In genomic region chr10:80195046-80195574, GRCh38 we compare ENCODE assay signal across 13 cellular contexts. TPM values are rescaled to one million over a fixed set of nuclear protein-coding genes. Genes with fewer than 3 reads are reported as not detected.
DNase-seq lines count a peak whose midpoint lies in the region; ATAC-seq and TF ChIP-seq lines count a peak whose summit lies in the region.
"Had no signal": no experiment of that assay in that cellular context is flagged by ENCODE, and none has a peak within 500 bp of the region (broad histone marks: within the 10 kb centered on the region; RNA-seq: fewer than 3 reads in every experiment).

No MANE protein-coding gene starts in this region.

- intact Hi-C loops in MCF 10A (cut with micrococcal nuclease) (no loop called here), mammary epithelial cell (cut with micrococcal nuclease) (no loop called here), tibial artery (cut with DNase I; ENCODE audit: low total_unique reads) (no loop called here)
- intact Hi-C loops in activated T-helper 1 cell treated with anti-CD3 and anti-CD28 coated beads, Interleukin-12 subunit alpha, Interleukin-12 subunit beta, Interleukin-2, Interleukin-4 antibody, amounts not matched to agents 30 ng/mL and 10 ng/mL and 1 ng/mL, durations not matched to agents 14 hours and 24 hours and 36 hours (cut with micrococcal nuclease), result no loop called here

- no peak overlapping the region for H3K4me3 Mint-ChIP-seq in MCF 10A (ENCODE audit: unreplicated experiment)
- H3K4me3 Mint-ChIP-seq in activated T-helper 1 cell treated with anti-CD3 and anti-CD28 coated beads, Interleukin-12 subunit alpha, Interleukin-12 subunit beta, Interleukin-2, Interleukin-4 antibody, amounts not matched to agents 30 ng/mL and 10 ng/mL and 1 ng/mL, durations not matched to agents 14 hours and 24 hours and 36 hours, result peak overlapping the region; percentile 31

- H3K9me3 ChIP-seq in mammary epithelial cell (replicated peaks; ENCODE audit: insufficient read depth, low read length) (no peaks in the 10 kb centered on the region), lung (ENCODE audit: control insufficient read depth in 2 of 2, insufficient read depth in 1 of 2, low read length in 1 of 2) (no peaks in the 10 kb centered on the region), tibial artery (no peaks in the 10 kb centered on the region)

- WGBS in mammary epithelial cell (ENCODE audit: low coverage, missing lambda C conversion rate), result 87% methylated on average over 3 of the region's 4 CpGs
- 70 to 82% methylated on average over 4 of the region's 4 CpGs for WGBS in lung, 2 donors

- no peak overlapping the region for H3K4me2 ChIP-seq in mammary epithelial cell (ENCODE audit: insufficient read depth, low read depth, low read length)
- H3K4me2 ChIP-seq: BLaER1 had no signal

- no peaks in the 10 kb centered on the region for H3K27me3 ChIP-seq in mammary epithelial cell (ENCODE audit: insufficient read depth, low read length)
- H3K27me3 ChIP-seq in lung (ENCODE audit: control insufficient read depth, insufficient read depth), result no peaks in the 10 kb centered on the region
- no peaks in the 10 kb centered on the region for H3K27me3 ChIP-seq in tibial artery
- H3K27me3 ChIP-seq: BLaER1, tibial nerve had no signal

- H3K4me3 ChIP-seq in mammary epithelial cell (replicated peaks in 1 of 3; ENCODE audit: insufficient read depth in 1 of 3, low read depth in 2 of 3, low read length in 3 of 3) (no peak overlapping the region), lung (no peak overlapping the region), tibial artery (no peak overlapping the region)
- H3K4me3 ChIP-seq: BLaER1, tibial nerve had no signal

- peaks cover 34% of the 10 kb centered on the region for H3K4me1 Mint-ChIP-seq in MCF 10A (ENCODE audit: insufficient read depth, unreplicated experiment)
- H3K4me1 Mint-ChIP-seq in activated T-helper 1 cell treated with anti-CD3 and anti-CD28 coated beads, Interleukin-12 subunit alpha, Interleukin-12 subunit beta, Interleukin-2, Interleukin-4 antibody, amounts not matched to agents 30 ng/mL and 10 ng/mL and 1 ng/mL, durations not matched to agents 14 hours and 24 hours and 36 hours (ENCODE audit: low read depth), result peaks cover 70% of the 10 kb centered on the region

- BruUV-seq in MCF 10A (replicated peaks; lab: Mats Ljungman, UMichigan), result no TSS peak
- BruUV-seq in mammary epithelial cell (replicated peaks; lab: Mats Ljungman, UMichigan), result no TSS peak

- H3K27me3 Mint-ChIP-seq in MCF 10A (ENCODE audit: insufficient read depth, unreplicated experiment), result no peaks in the 10 kb centered on the region
- H3K27me3 Mint-ChIP-seq in activated T-helper 1 cell treated with anti-CD3 and anti-CD28 coated beads, Interleukin-12 subunit alpha, Interleukin-12 subunit beta, Interleukin-2, Interleukin-4 antibody, amounts not matched to agents 30 ng/mL and 10 ng/mL and 1 ng/mL, durations not matched to agents 14 hours and 24 hours and 36 hours (ENCODE audit: insufficient read depth), result no peaks in the 10 kb centered on the region

- peaks cover 97% of the 10 kb centered on the region for H3K79me2 ChIP-seq in mammary epithelial cell (ENCODE audit: insufficient read depth, low read length)

- DNase-seq in MCF 10A (ENCODE audit: unreplicated experiment), result no peak
- no peak for DNase-seq in mammary epithelial cell
- DNase-seq in activated T-helper 1 cell treated with anti-CD3 and anti-CD28 coated beads, Interleukin-12 subunit alpha, Interleukin-12 subunit beta, Interleukin-2, Interleukin-4 antibody, amounts not matched to agents 30 ng/mL and 10 ng/mL and 1 ng/mL, durations not matched to agents 14 hours and 24 hours and 36 hours (ENCODE audit: low spot score), result no peak
- DNase-seq in lung (ENCODE audit: low spot score), result no peak
- no peak for DNase-seq in tibial artery
- no peak for DNase-seq in OCI-M1 (lab: John Stamatoyannopoulos, UW)
- no peak for DNase-seq in NCI-H2107 treated with DMSO at 0.1 percent for 48 hours (lab: John Stamatoyannopoulos, UW; ENCODE audit: unreplicated experiment)
- no peak for DNase-seq in kidney glomerular epithelial cell (lab: John Stamatoyannopoulos, UW)
- DNase-seq: activated T-cell treated with anti-CD3 and anti-CD28 coated beads, Interleukin-2, amount 50 U/mL, for 4 hours; NCI-H2081; T1000 had no signal

- H3K9me3 Mint-ChIP-seq in MCF 10A (ENCODE audit: unreplicated experiment), result peaks cover 9% of the 10 kb centered on the region
- H3K9me3 Mint-ChIP-seq in activated T-helper 1 cell treated with anti-CD3 and anti-CD28 coated beads, Interleukin-12 subunit alpha, Interleukin-12 subunit beta, Interleukin-2, Interleukin-4 antibody, amounts not matched to agents 30 ng/mL and 10 ng/mL and 1 ng/mL, durations not matched to agents 14 hours and 24 hours and 36 hours, result peaks cover 4% of the 10 kb centered on the region

- in situ Hi-C loops in mammary epithelial cell (cut with MboI; ENCODE audit: low sequenced_read_pairs in 2 of 2), result no loop called here

- H3K36me3 ChIP-seq in mammary epithelial cell (ENCODE audit: insufficient read depth, low read length) (no peaks in the 10 kb centered on the region), lung (ENCODE audit: control insufficient read depth in 2 of 2, insufficient read depth in 2 of 2, low read length in 2 of 2) (peaks cover 0 to 3% of the 10 kb centered on the region in 2 donors), tibial artery (no peaks in the 10 kb centered on the region)
- H3K36me3 ChIP-seq: tibial nerve had no signal

- peak overlapping the region; percentile 1 for H3K27ac Mint-ChIP-seq in MCF 10A (ENCODE audit: low read depth, unreplicated experiment)
- H3K27ac Mint-ChIP-seq in activated T-helper 1 cell treated with anti-CD3 and anti-CD28 coated beads, Interleukin-12 subunit alpha, Interleukin-12 subunit beta, Interleukin-2, Interleukin-4 antibody, amounts not matched to agents 30 ng/mL and 10 ng/mL and 1 ng/mL, durations not matched to agents 14 hours and 24 hours and 36 hours, result peak overlapping the region; percentile 74

- CTCF ChIA-PET in MCF 10A (lab: Yijun Ruan, JAX), result interaction anchor here (0.7 to 1.4 kb wide), 4 partner anchors 9 to 37 kb away, joined by 3 to 4 read pairs (median 3); no protein-coding TSS in a partner anchor
- CTCF ChIA-PET in mammary epithelial cell (lab: Charles Lee; ENCODE audit: low non-redundant PET), result no interaction called here

- peaks cover 7% of the 10 kb centered on the region for H4K20me1 ChIP-seq in mammary epithelial cell (ENCODE audit: insufficient read depth, low read length)

- H3K4me1 ChIP-seq in mammary epithelial cell (ENCODE audit: insufficient read depth, low read length) (peaks cover 17% of the 10 kb centered on the region), lung (ENCODE audit: control insufficient read depth in 2 of 2, insufficient read depth in 2 of 2, low read length in 2 of 2) (peaks cover 36 to 41% of the 10 kb centered on the region in 2 donors), tibial artery (peaks cover 0 to 80% (median 67%) of the 10 kb centered on the region in 4 donors)

- no peak for ATAC-seq in lung (ENCODE audit: insufficient read depth, low FRiP score)
- ATAC-seq: activated T-cell treated with anti-CD3 and anti-CD28 coated beads, Interleukin-2, amount 50 U/mL, for 4 hours had no signal

- H3K36me3 Mint-ChIP-seq in MCF 10A (ENCODE audit: insufficient read depth, unreplicated experiment), result peaks cover 13% of the 10 kb centered on the region
- peaks cover 35% of the 10 kb centered on the region for H3K36me3 Mint-ChIP-seq in activated T-helper 1 cell treated with anti-CD3 and anti-CD28 coated beads, Interleukin-12 subunit alpha, Interleukin-12 subunit beta, Interleukin-2, Interleukin-4 antibody, amounts not matched to agents 30 ng/mL and 10 ng/mL and 1 ng/mL, durations not matched to agents 14 hours and 24 hours and 36 hours (ENCODE audit: low read depth)

- no peak overlapping the region for H3K9ac ChIP-seq in mammary epithelial cell (ENCODE audit: insufficient read depth, low read length)
- H3K9ac ChIP-seq: BLaER1 had no signal

- H3K27ac ChIP-seq in mammary epithelial cell (ENCODE audit: insufficient read depth, low read depth, low read length) (no peak overlapping the region), lung (ENCODE audit: low read depth in 1 of 2, low read length in 1 of 2) (peak overlapping the region; percentile 28 to 78), tibial artery (peak overlapping the region; percentile 67 to 72)
- H3K27ac ChIP-seq: BLaER1 had no signal

- dilution Hi-C loops in mammary epithelial cell (cut with HindIII; ENCODE audit: low sequenced_read_pairs), result no loop called here

- no peak overlapping the region for H2AFZ ChIP-seq in mammary epithelial cell (ENCODE audit: low read depth, low read length)

- POLR2A ChIA-PET in MCF 10A (lab: Yijun Ruan, JAX), result interaction anchor here (1.0 to 2.1 kb wide), 2 partner anchors 10 to 20 kb away, joined by 3 to 14 read pairs; partner anchors contain the start of gene ANXA11

- TF ChIP-seq CTCF in MCF 10A (IDR thresholded peaks at IDR 0.05; ENCODE audit: unreplicated experiment) (no peak), mammary epithelial cell (conservative IDR thresholded peaks at IDR 0.05 in 1 of 2, IDR thresholded peaks at IDR 0.05 in 1 of 2; ENCODE audit: extremely low read depth in 1 of 2, insufficient read depth in 1 of 2, low read depth in 1 of 2, low read length in 2 of 2) (no peak), lung (IDR thresholded peaks at IDR 0.05; ENCODE audit: control extremely low read depth, extremely low read depth) (no peak), tibial artery (IDR thresholded peaks at IDR 0.05) (no peak)

RNA-seq across cellular contexts. Expression of gene ANXA11, which starts 10.2 kb away (rescaled TPM):
- 68.5 and 93.8 TPM in 2 replicates for total RNA-seq in MCF 10A (2022)
- 100 to 1,000 TPM in 1 of 2 donors, 10 to 100 TPM in 1; 36.8 to 117 TPM for total RNA-seq in mammary epithelial cell
- 75.0 TPM for polyA plus RNA-seq in mammary epithelial cell
- 154 TPM for polyA minus RNA-seq in mammary epithelial cell
- 216 and 239 TPM in 2 replicates for total RNA-seq in activated T-helper 1 cell treated with anti-CD3 and anti-CD28 coated beads, Interleukin-12 subunit alpha, Interleukin-12 subunit beta, Interleukin-2, Interleukin-4 antibody, amounts not matched to agents 30 ng/mL and 10 ng/mL and 1 ng/mL, durations not matched to agents 14 hours and 24 hours and 36 hours
- 100 to 1,000 TPM in 1 of 2 donors, 10 to 100 TPM in 1; 97.7 to 282 TPM for total RNA-seq in lung
- 100 to 1,000 TPM; 135 to 404 TPM for polyA plus RNA-seq in lung
